In genomic region chr6:21033575-21034026, GRCh38 we compare ENCODE assay signal across 12 cellular contexts.
DNase-seq lines count a peak whose midpoint lies in the region; TF ChIP-seq lines count a peak whose summit lies in the region.
"Had no signal": no experiment of that assay in that cellular context is flagged by ENCODE, and none has a peak within 500 bp of the region (broad histone marks: within the 10 kb centered on the region; RNA-seq: fewer than 3 reads in every experiment).

No MANE protein-coding gene starts in this region.

- in situ Hi-C loops in astrocyte of the spinal cord (cut with HindIII; ENCODE audit: low sequenced_read_pairs) = no loop called here

- DNase-seq in HS-27A (ENCODE audit: low read depth) = peak; percentile 53
- DNase-seq in astrocyte of the spinal cord (ENCODE audit: low read depth, low spot score) = peak; percentile 64
- peak; percentile 61 for DNase-seq in right atrium auricular region (ENCODE audit: low spot score)
- DNase-seq in suprapubic skin (ENCODE audit: low spot score in 2 of 2) = peak in 1 of 2 donors; percentile 70
- no peak for DNase-seq in NCI-H748 (lab: John Stamatoyannopoulos, UW; ENCODE audit: unreplicated experiment)
- no peak for DNase-seq in DMS79 (lab: John Stamatoyannopoulos, UW)
- no peak for DNase-seq in HEK293T (ENCODE audit: extremely low spot score)
- DNase-seq: activated CD4-positive, alpha-beta T cell treated with anti-CD3 and anti-CD28 coated beads, Interleukin-2, amount 50 U/mL, for 1 hour; activated naive CD8-positive, alpha-beta T cell treated with anti-CD3 and anti-CD28 coated beads, Interleukin-2, amount 50 U/mL, for 24 hours; MV-4-11; retina; stimulated activated naive B cell treated with anti-CD40 and anti-IgM and Interleukin-4, amounts not matched to agents 10 μg/mL and 1 μg/mL and 100 μg/mL, for 72 hours had no signal

- peak overlapping the region in 1 of 2 donors; percentile 26 for H3K27ac ChIP-seq in right atrium auricular region
- peak overlapping the region; percentile 73 for H3K27ac ChIP-seq in suprapubic skin

- WGBS in suprapubic skin = 40% methylated on average over 4 of the region's 4 CpGs

- H3K4me3 ChIP-seq in astrocyte of the spinal cord (ENCODE audit: low read depth, low read length) = no peak overlapping the region
- H3K4me3 ChIP-seq in right atrium auricular region = no peak overlapping the region
- peak overlapping the region; percentile 1 for H3K4me3 ChIP-seq in suprapubic skin

- TF ChIP-seq CTCF in astrocyte of the spinal cord (IDR thresholded peaks at IDR 0.05; ENCODE audit: low read depth, low read length) (no peak), right atrium auricular region (IDR thresholded peaks at IDR 0.05) (no peak), suprapubic skin (IDR thresholded peaks at IDR 0.05) (no peak)

- H3K27me3 ChIP-seq in right atrium auricular region (no peaks in the 10 kb centered on the region), suprapubic skin (no peaks in the 10 kb centered on the region)

- CTCF ChIA-PET in HEK293T (lab: Yijun Ruan, JAX) = no interaction called here

- no peak for TF ChIP-seq EP300 in suprapubic skin (IDR thresholded peaks at IDR 0.05)

- H3K4me1 ChIP-seq in right atrium auricular region (no peaks in the 10 kb centered on the region), suprapubic skin (peaks cover 20% of the 10 kb centered on the region)

- POLR2A ChIA-PET in HEK293T (lab: Yijun Ruan, JAX) = no interaction called here

- H3K9me3 ChIP-seq in right atrium auricular region (no peaks in the 10 kb centered on the region), suprapubic skin (no peaks in the 10 kb centered on the region)

- no peak for TF ChIP-seq POLR2A in suprapubic skin (IDR thresholded peaks at IDR 0.05)

- no peaks in the 10 kb centered on the region for H3K36me3 ChIP-seq in right atrium auricular region
- H3K36me3 ChIP-seq in suprapubic skin = no peaks in the 10 kb centered on the region

TF ChIP-seq in HEK293T, 16 proteins besides CTCF, POLR2A, EP300 and RAD21:
- no peak for TF ChIP-seq LEF1 (IDR thresholded peaks at IDR 0.05; ENCODE audit: borderline replicate concordance)
- no peak for TF ChIP-seq CTBP1 (IDR thresholded peaks at IDR 0.05; ENCODE audit: borderline replicate concordance)
- TF ChIP-seq HDGF (IDR thresholded peaks at IDR 0.05; ENCODE audit: borderline replicate concordance) = no peak
- no peak for TF ChIP-seq L3MBTL2 (conservative IDR thresholded peaks at IDR 0.05)
- TF ChIP-seq ZNF384 (IDR thresholded peaks at IDR 0.05) = no peak
- no peak for TF ChIP-seq FOXA1 (IDR thresholded peaks at IDR 0.05)
- TF ChIP-seq TARDBP (IDR thresholded peaks at IDR 0.05) = no peak
- TF ChIP-seq PKNOX1 (IDR thresholded peaks at IDR 0.05) = no peak
- no peak for TF ChIP-seq SUZ12 (IDR thresholded peaks at IDR 0.05)
- TF ChIP-seq FOXM1 (IDR thresholded peaks at IDR 0.05; ENCODE audit: borderline replicate concordance) = no peak

Comparison
In these comparisons a context has a peak if more than half of its experiments do, and no peak if none do; other contexts are left out.
1. DNase-seq: peak in HS-27A (single experiment), astrocyte of the spinal cord (single experiment) and right atrium auricular region (single experiment); none in NCI-H748 (single experiment), DMS79 (single experiment) and HEK293T (single experiment).